Comparison of ENCODE assay signal across 8 cellular contexts in genomic region chr6:156776470-156776840, GRCh38. TPM values are rescaled to one million over a fixed set of nuclear protein-coding genes. Genes with fewer than 3 reads are reported as not detected.
DNase-seq lines count a peak whose midpoint lies in the region; ATAC-seq, FAIRE-seq and TF ChIP-seq lines count a peak whose summit lies in the region.

No MANE protein-coding gene starts in this region.

- H4K91ac ChIP-seq in mesenchymal stem cell (ENCODE audit: low read length) = no peak overlapping the region

- no peak overlapping the region for H3K23ac ChIP-seq in mesenchymal stem cell (ENCODE audit: low read length in 2 of 2)

- H3K9me3 Mint-ChIP-seq in chondrocyte (ENCODE audit: low read depth) = no peaks in the 10 kb centered on the region

- peaks cover 2% of the 10 kb centered on the region for H3K79me1 ChIP-seq in mesenchymal stem cell (replicated peaks; ENCODE audit: low read length, poor library complexity, severe bottlenecking)

- H3K9me2 ChIP-seq in OCI-LY1 (ENCODE audit: low read depth, low read length) = no peaks in the 10 kb centered on the region

- H3K14ac ChIP-seq in mesenchymal stem cell (ENCODE audit: low read length in 2 of 2) = no peak overlapping the region

- peak overlapping the region; percentile 76 for H3K4me3 Mint-ChIP-seq in chondrocyte (ENCODE audit: unreplicated experiment)

- FAIRE-seq in GM18507 (lab: Jason Lieb, UNC) = peak; percentile 69

- WGBS in mesenchymal stem cell = 23% methylated on average over 8 of the region's 8 CpGs
- 1% methylated on average over 8 of the region's 8 CpGs for WGBS in aorta, 2 donors

- peak overlapping the region; percentile 97 for H2BK120ac ChIP-seq in mesenchymal stem cell (ENCODE audit: low read depth, low read length)

- H3K79me2 ChIP-seq in ACC112 (ENCODE audit: control insufficient read depth, insufficient read depth, low read length, unreplicated experiment) = peaks cover 47% of the 10 kb centered on the region
- peaks cover 19% of the 10 kb centered on the region for H3K79me2 ChIP-seq in OCI-LY1 (ENCODE audit: insufficient read depth, low read length)

- peak overlapping the region; percentile 91 for H3K27ac ChIP-seq in ACC112 (ENCODE audit: low read depth, low read length)
- H3K27ac ChIP-seq in OCI-LY1 (ENCODE audit: low read depth, low read length, poor library complexity, severe bottlenecking) = peak overlapping the region; percentile 92
- H3K27ac ChIP-seq in mesenchymal stem cell (ENCODE audit: low read length, poor library complexity, severe bottlenecking) = peak overlapping the region; percentile 94
- peak overlapping the region; percentile 85 to 100 for H3K27ac ChIP-seq in aorta (ENCODE audit: low read depth in 1 of 2, low read length in 2 of 2)

- H3K4me1 ChIP-seq in ACC112 (ENCODE audit: control insufficient read depth, insufficient read depth, low read length, unreplicated experiment) (peaks cover 19% of the 10 kb centered on the region), OCI-LY1 (ENCODE audit: insufficient read depth, low read length, severe bottlenecking) (peaks cover 37% of the 10 kb centered on the region), mesenchymal stem cell (ENCODE audit: control insufficient read depth, insufficient read depth, low read depth, low read length) (peaks cover 3% of the 10 kb centered on the region), aorta (ENCODE audit: control insufficient read depth in 1 of 2, insufficient read depth in 2 of 2, low read length in 2 of 2) (no peaks in the 10 kb centered on the region)

- no peaks in the 10 kb centered on the region for H3K36me3 ChIP-seq in ACC112 (ENCODE audit: insufficient read depth, low read length)
- peaks cover 4% of the 10 kb centered on the region; the same call in 1 of the 2 replicates for H3K36me3 ChIP-seq in OCI-LY1 (ENCODE audit: insufficient read depth, low read length)
- no peaks in the 10 kb centered on the region for H3K36me3 ChIP-seq in mesenchymal stem cell (ENCODE audit: control insufficient read depth in 1 of 2, insufficient read depth in 2 of 2, low read depth in 1 of 2, low read length in 2 of 2)
- no peaks in the 10 kb centered on the region for H3K36me3 ChIP-seq in aorta (ENCODE audit: control insufficient read depth in 1 of 2, insufficient read depth in 2 of 2, low read length in 1 of 2)

- H3K9ac ChIP-seq in OCI-LY1 (ENCODE audit: low read length) (peak overlapping the region; percentile 96), mesenchymal stem cell (ENCODE audit: low read length) (peak overlapping the region; percentile 94)

- H3K9me3 ChIP-seq in OCI-LY1 (ENCODE audit: low read length) (no peaks in the 10 kb centered on the region), mesenchymal stem cell (ENCODE audit: control insufficient read depth, low read length) (no peaks in the 10 kb centered on the region), aorta (ENCODE audit: control insufficient read depth, low read length) (no peaks in the 10 kb centered on the region)

- H4K20me1 ChIP-seq in OCI-LY1 (ENCODE audit: insufficient read depth, low read length) = no peaks in the 10 kb centered on the region

- H2BK15ac ChIP-seq in mesenchymal stem cell (ENCODE audit: low read depth, poor library complexity, severe bottlenecking) = no peak overlapping the region

- H3K4me1 Mint-ChIP-seq in chondrocyte (ENCODE audit: low read depth) = peaks cover 47% of the 10 kb centered on the region

- H3K18ac ChIP-seq in mesenchymal stem cell (ENCODE audit: low read depth in 1 of 2, low read length in 2 of 2) = peak overlapping the region in 1 of 2 experiments; percentile 69

- H3K27me3 Mint-ChIP-seq in chondrocyte (ENCODE audit: low read depth) = no peaks in the 10 kb centered on the region

- H3K27ac Mint-ChIP-seq in chondrocyte (ENCODE audit: unreplicated experiment) = peak overlapping the region; percentile 92

- no peak overlapping the region for H2BK5ac ChIP-seq in mesenchymal stem cell (ENCODE audit: low read depth, low read length, poor library complexity, severe bottlenecking)

- no peaks in the 10 kb centered on the region for H3K27me3 ChIP-seq in ACC112 (ENCODE audit: insufficient read depth, low read length)
- H3K27me3 ChIP-seq in OCI-LY1 (ENCODE audit: insufficient read depth, low read length) = no peaks in the 10 kb centered on the region
- no peaks in the 10 kb centered on the region for H3K27me3 ChIP-seq in mesenchymal stem cell (ENCODE audit: control insufficient read depth in 1 of 2, insufficient read depth in 1 of 2, low read length in 2 of 2)
- no peaks in the 10 kb centered on the region for H3K27me3 ChIP-seq in aorta (ENCODE audit: control insufficient read depth in 1 of 2, insufficient read depth in 2 of 2, low read length in 1 of 2)

- H3K4me2 ChIP-seq in OCI-LY1 (ENCODE audit: low read length) (peak overlapping the region; percentile 74), mesenchymal stem cell (ENCODE audit: low read length, poor library complexity, severe bottlenecking) (peak overlapping the region; percentile 82)

- H4K8ac ChIP-seq in mesenchymal stem cell (ENCODE audit: low read length) = no peak overlapping the region

- DNase-seq in GM18507 (ENCODE audit: extremely low spot score, insufficient read length, low read depth) = no peak
- DNase-seq in chondrocyte (ENCODE audit: low spot score) = no peak
- DNase-seq in mesenchymal stem cell = peak; percentile 55
- DNase-seq in aorta = no peak
- no peak for DNase-seq in HT-29 (ENCODE audit: low spot score)
- no peak for DNase-seq in ecto neural progenitor cell (ENCODE audit: low spot score)

- H3K4me3 ChIP-seq in ACC112 (ENCODE audit: low read depth, low read length) = peak overlapping the region; percentile 90
- H3K4me3 ChIP-seq in OCI-LY1 (ENCODE audit: low read depth, low read length, poor library complexity, severe bottlenecking) = peak overlapping the region; percentile 77
- peak overlapping the region; percentile 75 to 99 for H3K4me3 ChIP-seq in mesenchymal stem cell (ENCODE audit: insufficient read depth in 1 of 2, low read depth in 1 of 2, low read length in 2 of 2)
- peak overlapping the region; percentile 87 to 96 for H3K4me3 ChIP-seq in aorta (ENCODE audit: low read length in 2 of 2)

- H3F3A ChIP-seq in OCI-LY1 (ENCODE audit: insufficient read depth, low read length) = no peaks in the 10 kb centered on the region

- peak overlapping the region; percentile 67 for H2AFZ ChIP-seq in ACC112 (ENCODE audit: low read length, unreplicated experiment)
- H2AFZ ChIP-seq in OCI-LY1 (ENCODE audit: low read length) = no peak overlapping the region
- H2AFZ ChIP-seq in mesenchymal stem cell (ENCODE audit: low read depth, low read length) = no peak overlapping the region

- H3K36me3 Mint-ChIP-seq in chondrocyte (ENCODE audit: low read depth) = no peaks in the 10 kb centered on the region

- intact Hi-C loops in aorta (cut with DNase I) = loop anchor here (5.0 to 10.0 kb wide), 3 partner anchors 89 to 408 kb away; no protein-coding TSS in a partner anchor

- TF ChIP-seq CTCF in OCI-LY1 (IDR thresholded peaks at IDR 0.05; ENCODE audit: low read length) (peak; percentile 38; the same call in 1 of the 2 replicates), chondrocyte (IDR thresholded peaks at IDR 0.05) (peak; percentile 50)

- H3K4ac ChIP-seq in mesenchymal stem cell (ENCODE audit: low read depth in 1 of 2, low read length in 2 of 2) = peak overlapping the region in 1 of 2 experiments; percentile 40

- peak overlapping the region in 1 of 2 experiments; percentile 18 for H2BK12ac ChIP-seq in mesenchymal stem cell (ENCODE audit: low read length in 2 of 2)

- no peak for ATAC-seq in aorta (ENCODE audit: low FRiP score)

- no peak overlapping the region for H2AK5ac ChIP-seq in mesenchymal stem cell (ENCODE audit: low read length, severe bottlenecking)

RNA-seq across cellular contexts. Expression of gene ARID1B, which starts 0.7 kb away (rescaled TPM):
- total RNA-seq in chondrocyte = 57.8 to 80.3 TPM (median 59.3 TPM) in 3 replicates
- 32.3 TPM for polyA plus RNA-seq in mesenchymal stem cell (2013, experiment 1 of 2)
- polyA plus RNA-seq in mesenchymal stem cell (2013, experiment 2 of 2) = 31.6 TPM
- 100 to 1,000 TPM in 1 of 2 donors, 10 to 100 TPM in 1; 92.0 to 143 TPM for total RNA-seq in aorta
- 10 to 100 TPM in 1 of 2 donors, 1 to 10 TPM in 1; 6.5 to 16.9 TPM for polyA plus RNA-seq in aorta
- 24.7 and 34.6 TPM in 2 replicates for total RNA-seq in HT-29 (2014; rRNA removed; shearing (Covaris generic))
